ENCODE assay signal across 24 cellular contexts in the genomic region with DNA sequence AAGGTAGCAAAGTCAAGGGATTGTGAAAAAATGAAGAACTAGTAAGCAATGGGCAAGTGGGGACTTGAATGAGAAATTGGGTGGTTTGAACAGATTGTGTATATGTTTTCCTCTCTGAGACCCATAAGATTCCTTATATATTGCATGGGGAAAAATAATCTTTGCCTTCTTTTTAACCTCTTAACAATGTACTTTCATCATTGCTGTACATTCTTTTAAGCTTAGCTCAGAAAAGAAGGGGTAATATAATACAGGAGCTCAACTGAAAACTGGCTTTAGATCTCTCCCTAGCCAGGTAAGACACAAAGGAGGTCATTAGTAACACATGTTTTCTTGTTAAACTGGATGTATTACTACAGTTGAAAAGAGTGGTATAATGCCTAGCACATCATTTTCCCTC.
DNase-seq lines count a peak whose midpoint lies in the region; FAIRE-seq and TF ChIP-seq lines count a peak whose summit lies in the region.
"Had no signal": no experiment of that assay in that cellular context is flagged by ENCODE, and none has a peak within 500 bp of the region (broad histone marks: within the 10 kb centered on the region; RNA-seq: fewer than 3 reads in every experiment).

No MANE protein-coding gene starts in this region.

- peak overlapping the region; percentile 5 for H3K27ac Mint-ChIP-seq in mesothelial cell of epicardium
- H3K27ac Mint-ChIP-seq: B cell; CD4-positive, alpha-beta T cell; CD8-positive, alpha-beta T cell had no signal

- DNase-seq in NCI-H2171 treated with DMSO at 0.1 percent for 48 hours (lab: John Stamatoyannopoulos, UW) (peak; percentile 48), NCI-H2171 (lab: John Stamatoyannopoulos, UW) (no peak), bronchial epithelial cell (ENCODE audit: low read depth) (peak; percentile 58), epithelial cell of esophagus (ENCODE audit: low read depth) (peak; percentile 39), mesothelial cell of epicardium (ENCODE audit: low spot score in 2 of 2, unreplicated experiment in 2 of 2) (no peak), NCI-H82 treated with DMSO at 0.1 percent for 48 hours (lab: John Stamatoyannopoulos, UW; ENCODE audit: unreplicated experiment) (no peak), AG20443 (ENCODE audit: low spot score) (no peak)
- DNase-seq in activated naive CD4-positive, alpha-beta T cell treated with Interleukin-2 at 50 U/mL for 16 hours, result no peak
- DNase-seq: 8988T; ACHN; AML-193; Caco-2; Calu3; CD4-positive, alpha-beta T cell; CD8-positive, alpha-beta T cell; DMS79 treated with DMSO at 0.1 percent for 48 hours; GF-D8 had no signal

- no peak overlapping the region for H3K4me3 ChIP-seq in bronchial epithelial cell (ENCODE audit: low read depth, low read length)
- H3K4me3 ChIP-seq in epithelial cell of esophagus (ENCODE audit: low read length), result no peak overlapping the region
- H3K4me3 ChIP-seq: BLaER1 treated with 17β-estradiol and CSF1 and Interleukin-3, amounts not matched to agents 10 nM and 100 nM had no signal

- no peaks in the 10 kb centered on the region for H3K27me3 ChIP-seq in bronchial epithelial cell (ENCODE audit: control insufficient read depth, insufficient read depth, low read length)
- H3K27me3 ChIP-seq: BLaER1 treated with 17β-estradiol and CSF1 and Interleukin-3, amounts not matched to agents 10 nM and 100 nM had no signal

- peaks cover 11% of the 10 kb centered on the region for H3K9me3 Mint-ChIP-seq in mesothelial cell of epicardium
- H3K9me3 Mint-ChIP-seq: CD8-positive, alpha-beta T cell had no signal

- H3K4me3 Mint-ChIP-seq in mesothelial cell of epicardium, result no peak overlapping the region
- H3K4me3 Mint-ChIP-seq: B cell; CD4-positive, alpha-beta T cell; CD8-positive, alpha-beta T cell had no signal

- H3K27me3 Mint-ChIP-seq in mesothelial cell of epicardium (ENCODE audit: low read depth), result peaks cover 14% of the 10 kb centered on the region

- no peaks in the 10 kb centered on the region for H3K36me3 Mint-ChIP-seq in mesothelial cell of epicardium
- H3K36me3 Mint-ChIP-seq: CD8-positive, alpha-beta T cell had no signal

- FAIRE-seq in bronchial epithelial cell (lab: Jason Lieb, UNC), result no peak
- FAIRE-seq: A204.1, D721Med, G401.6, GM12891, GM19239 had no signal

- TF ChIP-seq CTCF in bronchial epithelial cell (IDR thresholded peaks at IDR 0.05; ENCODE audit: insufficient read depth, low read length, severe bottlenecking) (no peak), epithelial cell of esophagus (IDR thresholded peaks at IDR 0.05; ENCODE audit: insufficient read depth, low read depth, low read length, missing control alignments) (no peak), mesothelial cell of epicardium (IDR thresholded peaks at IDR 0.05; ENCODE audit: unreplicated experiment) (no peak)

- no peaks in the 10 kb centered on the region for H3K36me3 ChIP-seq in bronchial epithelial cell (ENCODE audit: control insufficient read depth, insufficient read depth, low read length)
- H3K36me3 ChIP-seq: BLaER1 treated with 17β-estradiol and CSF1 and Interleukin-3, amounts not matched to agents 10 nM and 100 nM had no signal

- peaks cover 5% of the 10 kb centered on the region for H3K4me1 Mint-ChIP-seq in mesothelial cell of epicardium
- H3K4me1 Mint-ChIP-seq: B cell had no signal

Comparison
In these comparisons a context has a peak if more than half of its experiments do, and no peak if none do; other contexts are left out.
1. DNase-seq: peak in NCI-H2171 treated with DMSO at 0.1 percent for 48 hours (single experiment), bronchial epithelial cell (single experiment) and epithelial cell of esophagus (single experiment); none in NCI-H2171 (single experiment), mesothelial cell of epicardium (0 of 2), NCI-H82 treated with DMSO at 0.1 percent for 48 hours (single experiment), AG20443 (single experiment) and activated naive CD4-positive, alpha-beta T cell treated with Interleukin-2 at 50 U/mL for 16 hours (single experiment).